In the genomic region with DNA sequence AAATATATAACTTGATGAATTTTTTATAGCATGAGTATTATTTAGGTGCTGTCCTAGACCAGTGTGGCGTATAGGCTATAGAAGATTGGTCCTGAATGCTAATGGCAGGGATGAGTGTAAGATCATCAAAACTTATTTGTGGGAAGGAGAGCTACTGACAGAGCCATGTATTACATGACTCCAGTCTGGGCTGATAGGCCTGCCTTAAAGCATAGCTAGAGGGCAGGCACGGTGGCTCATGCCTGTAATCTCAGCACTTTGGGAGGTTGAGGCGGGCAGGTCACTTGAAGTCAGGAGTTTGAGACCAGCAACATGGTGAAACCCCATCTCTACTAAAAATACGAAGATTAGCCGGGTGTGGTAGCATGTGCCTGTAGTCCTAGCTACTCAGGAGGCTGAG, we compare ENCODE assay signal across 25 cellular contexts.
DNase-seq lines count a peak whose midpoint lies in the region; ATAC-seq and TF ChIP-seq lines count a peak whose summit lies in the region.
"Had no signal": no experiment of that assay in that cellular context is flagged by ENCODE, and none has a peak within 500 bp of the region (broad histone marks: within the 10 kb centered on the region; RNA-seq: fewer than 3 reads in every experiment).

No MANE protein-coding gene starts in this region.

- H3K4me1 ChIP-seq in CD4-positive, CD25-positive, alpha-beta regulatory T cell (ENCODE audit: control insufficient read depth, insufficient read depth, low read length, poor library complexity, severe bottlenecking) = peaks cover 99% of the 10 kb centered on the region
- H3K4me1 ChIP-seq in osteoblast (ENCODE audit: insufficient read depth, low read length) = peaks cover 23% of the 10 kb centered on the region
- H3K4me1 ChIP-seq: BE2C had no signal

- H3K4me1 Mint-ChIP-seq in activated CD4-positive, alpha-beta T cell treated with anti-CD3 and anti-CD28 coated beads for 36 hours = peaks cover 91% of the 10 kb centered on the region
- H3K4me1 Mint-ChIP-seq in CD4-positive, CD25-positive, alpha-beta regulatory T cell = peaks cover 42 to 98% (median 86%) of the 10 kb centered on the region in 4 donors
- H3K4me1 Mint-ChIP-seq in activated CD8-positive, alpha-beta T cell treated with anti-CD3 and anti-CD28 coated beads for 36 hours (ENCODE audit: low read depth) = peaks cover 83% of the 10 kb centered on the region

- H3K79me2 ChIP-seq in osteoblast (ENCODE audit: insufficient read depth, low read length) = peaks cover 100% of the 10 kb centered on the region

- intact Hi-C loops in activated CD4-positive, alpha-beta T cell treated with anti-CD3 and anti-CD28 coated beads for 36 hours (cut with DNase I, micrococcal nuclease) = no loop called here
- intact Hi-C loops in activated CD8-positive, alpha-beta T cell treated with anti-CD3 and anti-CD28 coated beads for 36 hours (cut with micrococcal nuclease) = no loop called here

- H3K4me3 Mint-ChIP-seq in activated CD4-positive, alpha-beta T cell treated with anti-CD3 and anti-CD28 coated beads for 36 hours = no peak overlapping the region
- peak overlapping the region; percentile 27 to 55 (median 39) for H3K4me3 Mint-ChIP-seq in CD4-positive, CD25-positive, alpha-beta regulatory T cell
- no peak overlapping the region for H3K4me3 Mint-ChIP-seq in activated CD8-positive, alpha-beta T cell treated with anti-CD3 and anti-CD28 coated beads for 36 hours
- H3K4me3 Mint-ChIP-seq: type B pancreatic cell had no signal

- H3K36me3 ChIP-seq in CD4-positive, CD25-positive, alpha-beta regulatory T cell (ENCODE audit: control insufficient read depth, insufficient read depth, low read length) = peaks cover 51% of the 10 kb centered on the region
- H3K36me3 ChIP-seq in osteoblast (ENCODE audit: insufficient read depth, low read length) = peaks cover 59% of the 10 kb centered on the region
- H3K36me3 ChIP-seq: BE2C, breast epithelium had no signal

- DNase-seq in activated CD4-positive, alpha-beta T cell treated with anti-CD3 and anti-CD28 coated beads for 36 hours = no peak
- DNase-seq in activated CD4-positive, alpha-beta T cell treated with anti-CD3 and anti-CD28 coated beads, Interleukin-2, amount 50 U/mL, for 4 hours = no peak
- DNase-seq in CD4-positive, CD25-positive, alpha-beta regulatory T cell = no peak
- DNase-seq in activated CD8-positive, alpha-beta T cell treated with anti-CD3 and anti-CD28 coated beads for 36 hours = no peak
- DNase-seq in osteoblast (ENCODE audit: insufficient read length, low spot score, missing footprints) (no peak), iPS-NIHi11 (ENCODE audit: low spot score) (no peak), cerebellar cortex (ENCODE audit: low spot score) (no peak)
- DNase-seq: activated CD4-positive, alpha-beta T cell treated with anti-CD3 and anti-CD28 coated beads for 4 hours; amniotic stem cell; BE2C; Calu3; GM23248; NCI-H1048; NCI-H187 treated with DMSO at 0.1 percent for 48 hours; NCI-H748 treated with DMSO at 0.1 percent for 48 hours; nucleus accumbens; SHP77 treated with DMSO at 0.1 percent for 48 hours; small intestine; stimulated activated CD4-positive, alpha-beta T cell treated with anti-CD3 and anti-CD28 coated beads, Interleukin-4, amount 100 ng/mL, for 1 hour; stomach had no signal

- H3K27ac ChIP-seq in CD4-positive, CD25-positive, alpha-beta regulatory T cell (ENCODE audit: insufficient read depth, low read length, poor library complexity, severe bottlenecking) = peak overlapping the region; percentile 94
- peak overlapping the region; percentile 63 for H3K27ac ChIP-seq in osteoblast (ENCODE audit: low read depth, low read length)
- H3K27ac ChIP-seq: coronary artery, GM23248 had no signal

- peak overlapping the region; percentile 54 for H3K4me3 ChIP-seq in CD4-positive, CD25-positive, alpha-beta regulatory T cell (ENCODE audit: low read depth, low read length)
- H3K4me3 ChIP-seq in osteoblast (ENCODE audit: insufficient read depth, low read length) = no peak overlapping the region
- H3K4me3 ChIP-seq: breast epithelium, coronary artery, GM23248, lung, stomach had no signal

- no peaks in the 10 kb centered on the region for H3K9me3 ChIP-seq in CD4-positive, CD25-positive, alpha-beta regulatory T cell (ENCODE audit: control insufficient read depth in 2 of 2, low read length in 2 of 2)
- H3K9me3 ChIP-seq in osteoblast (ENCODE audit: low read depth, low read length) = no peaks in the 10 kb centered on the region
- H3K9me3 ChIP-seq: BE2C, breast epithelium, stomach had no signal

- TF ChIP-seq CTCF in activated CD8-positive, alpha-beta T cell treated with anti-CD3 and anti-CD28 coated beads for 36 hours (IDR thresholded peaks at IDR 0.05) = no peak
- TF ChIP-seq CTCF in osteoblast (IDR thresholded peaks at IDR 0.05; ENCODE audit: extremely low read depth, low read depth, low read length) = no peak

- H3K36me3 Mint-ChIP-seq in activated CD4-positive, alpha-beta T cell treated with anti-CD3 and anti-CD28 coated beads for 36 hours (ENCODE audit: low read depth) = peaks cover 84% of the 10 kb centered on the region
- H3K36me3 Mint-ChIP-seq in CD4-positive, CD25-positive, alpha-beta regulatory T cell = peaks cover 44% of the 10 kb centered on the region
- peaks cover 89% of the 10 kb centered on the region for H3K36me3 Mint-ChIP-seq in activated CD8-positive, alpha-beta T cell treated with anti-CD3 and anti-CD28 coated beads for 36 hours (ENCODE audit: low read depth)
- H3K36me3 Mint-ChIP-seq: type B pancreatic cell had no signal

- no peaks in the 10 kb centered on the region for H3K9me3 Mint-ChIP-seq in activated CD4-positive, alpha-beta T cell treated with anti-CD3 and anti-CD28 coated beads for 36 hours (ENCODE audit: low read depth)
- H3K9me3 Mint-ChIP-seq in CD4-positive, CD25-positive, alpha-beta regulatory T cell = peaks cover 0 to 5% (median 0%) of the 10 kb centered on the region in 7 donors
- no peaks in the 10 kb centered on the region for H3K9me3 Mint-ChIP-seq in activated CD8-positive, alpha-beta T cell treated with anti-CD3 and anti-CD28 coated beads for 36 hours
- H3K9me3 Mint-ChIP-seq: type B pancreatic cell had no signal

- H3K4me2 ChIP-seq in osteoblast (ENCODE audit: insufficient read depth, low read length) = no peak overlapping the region

- H3K27ac Mint-ChIP-seq in activated CD4-positive, alpha-beta T cell treated with anti-CD3 and anti-CD28 coated beads for 36 hours = peak overlapping the region; percentile 58
- H3K27ac Mint-ChIP-seq in CD4-positive, CD25-positive, alpha-beta regulatory T cell = peak overlapping the region; percentile 77 to 97 (median 95)
- peak overlapping the region; percentile 28 for H3K27ac Mint-ChIP-seq in activated CD8-positive, alpha-beta T cell treated with anti-CD3 and anti-CD28 coated beads for 36 hours
- H3K27ac Mint-ChIP-seq: type B pancreatic cell had no signal

- H3K27me3 Mint-ChIP-seq in activated CD4-positive, alpha-beta T cell treated with anti-CD3 and anti-CD28 coated beads for 36 hours = no peaks in the 10 kb centered on the region
- no peaks in the 10 kb centered on the region for H3K27me3 Mint-ChIP-seq in CD4-positive, CD25-positive, alpha-beta regulatory T cell
- no peaks in the 10 kb centered on the region for H3K27me3 Mint-ChIP-seq in activated CD8-positive, alpha-beta T cell treated with anti-CD3 and anti-CD28 coated beads for 36 hours
- H3K27me3 Mint-ChIP-seq: type B pancreatic cell had no signal

- CTCF ChIA-PET in activated CD4-positive, alpha-beta T cell treated with anti-CD3 and anti-CD28 coated beads for 36 hours (lab: Charles Lee) = interaction anchor here (0.7 to 5.4 kb wide), 8 partner anchors 13 to 108 kb away, joined by 3 to 23 read pairs (median 5); no protein-coding TSS in a partner anchor
- CTCF ChIA-PET in activated CD8-positive, alpha-beta T cell treated with anti-CD3 and anti-CD28 coated beads for 36 hours (lab: Charles Lee) = interaction anchor here (1.5 to 4.5 kb wide), 2 partner anchors 10 to 36 kb away, joined by 4 to 20 read pairs; no protein-coding TSS in a partner anchor

- peaks cover 35% of the 10 kb centered on the region for H4K20me1 ChIP-seq in osteoblast (ENCODE audit: insufficient read depth, low read length)

- no peaks in the 10 kb centered on the region for H3K27me3 ChIP-seq in CD4-positive, CD25-positive, alpha-beta regulatory T cell (ENCODE audit: control insufficient read depth, insufficient read depth, low read length)
- H3K27me3 ChIP-seq in osteoblast (ENCODE audit: insufficient read depth, low read length) = no peaks in the 10 kb centered on the region
- H3K27me3 ChIP-seq: BE2C, breast epithelium, stomach had no signal

- no peak overlapping the region for H2AFZ ChIP-seq in osteoblast (ENCODE audit: low read length)
- H2AFZ ChIP-seq: GM23248 had no signal

- POLR2A ChIA-PET in activated CD4-positive, alpha-beta T cell treated with anti-CD3 and anti-CD28 coated beads for 36 hours (lab: Charles Lee) = no interaction called here
- POLR2A ChIA-PET in activated CD8-positive, alpha-beta T cell treated with anti-CD3 and anti-CD28 coated beads for 36 hours (lab: Charles Lee) = interaction anchor here (0.7 to 13.3 kb wide), 6 partner anchors 7 to 23 kb away, joined by 3 to 257 read pairs (median 14); no protein-coding TSS in a partner anchor

- ATAC-seq in activated CD4-positive, alpha-beta T cell treated with anti-CD3 and anti-CD28 coated beads for 36 hours = no peak
- ATAC-seq in CD4-positive, CD25-positive, alpha-beta regulatory T cell (ENCODE audit: low read depth in 2 of 2) = no peak
- no peak for ATAC-seq in activated CD8-positive, alpha-beta T cell treated with anti-CD3 and anti-CD28 coated beads for 36 hours
- ATAC-seq in GM19467 (IDR thresholded peaks at IDR 0.05; ENCODE audit: unreplicated experiment) = no peak

Comparison
In these comparisons a context has a peak if more than half of its experiments do, and no peak if none do; other contexts are left out.
1. H3K27ac Mint-ChIP-seq: peak in every context shown above with its lines; median percentile 95 in CD4-positive, CD25-positive, alpha-beta regulatory T cell; 58 in activated CD4-positive, alpha-beta T cell treated with anti-CD3 and anti-CD28 coated beads for 36 hours; 28 in activated CD8-positive, alpha-beta T cell treated with anti-CD3 and anti-CD28 coated beads for 36 hours.
2. H3K4me3 Mint-ChIP-seq: peak in CD4-positive, CD25-positive, alpha-beta regulatory T cell (4 of 4); none in activated CD4-positive, alpha-beta T cell treated with anti-CD3 and anti-CD28 coated beads for 36 hours (single experiment) and activated CD8-positive, alpha-beta T cell treated with anti-CD3 and anti-CD28 coated beads for 36 hours (single experiment).